ENCODE assay signal across 1 cellular context in genomic region chr17:58006924-58007780, GRCh38.
A peak's percentile ranks its signal among the peaks of the same experiment; 100 is the strongest.
TF ChIP-seq lines count a peak whose summit lies in the region.

A gene with protein sequence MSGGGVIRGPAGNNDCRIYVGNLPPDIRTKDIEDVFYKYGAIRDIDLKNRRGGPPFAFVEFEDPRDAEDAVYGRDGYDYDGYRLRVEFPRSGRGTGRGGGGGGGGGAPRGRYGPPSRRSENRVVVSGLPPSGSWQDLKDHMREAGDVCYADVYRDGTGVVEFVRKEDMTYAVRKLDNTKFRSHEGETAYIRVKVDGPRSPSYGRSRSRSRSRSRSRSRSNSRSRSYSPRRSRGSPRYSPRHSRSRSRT (minus strand): TSS chr17:58007246. CDS start chr17:58007137, 109 bp downstream.

TF ChIP-seq in HepG2, 621 proteins besides CTCF, POLR2A, EP300 and RAD21 (continued from another document and continues in another):
- TF ChIP-seq, protein P1, sequence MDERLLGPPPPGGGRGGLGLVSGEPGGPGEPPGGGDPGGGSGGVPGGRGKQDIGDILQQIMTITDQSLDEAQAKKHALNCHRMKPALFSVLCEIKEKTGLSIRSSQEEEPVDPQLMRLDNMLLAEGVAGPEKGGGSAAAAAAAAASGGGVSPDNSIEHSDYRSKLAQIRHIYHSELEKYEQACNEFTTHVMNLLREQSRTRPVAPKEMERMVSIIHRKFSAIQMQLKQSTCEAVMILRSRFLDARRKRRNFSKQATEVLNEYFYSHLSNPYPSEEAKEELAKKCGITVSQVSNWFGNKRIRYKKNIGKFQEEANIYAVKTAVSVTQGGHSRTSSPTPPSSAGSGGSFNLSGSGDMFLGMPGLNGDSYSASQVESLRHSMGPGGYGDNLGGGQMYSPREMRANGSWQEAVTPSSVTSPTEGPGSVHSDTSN (CRISPR knock-in tag; IDR thresholded peaks at IDR 0.05): no peak
- TF ChIP-seq ZBTB40 (IDR thresholded peaks at IDR 0.05): no peak
- TF ChIP-seq ZBTB40 (CRISPR knock-in tag; IDR thresholded peaks at IDR 0.05): peak; percentile 80
- TF ChIP-seq TCF12 (IDR thresholded peaks at IDR 0.05): no peak
- no peak; the same call in none of the 2 replicates for TF ChIP-seq TCF12 (CRISPR knock-in tag; IDR thresholded peaks at IDR 0.05)
- TF ChIP-seq WIZ (CRISPR knock-in tag; IDR thresholded peaks at IDR 0.05): peak; percentile 70
- TF ChIP-seq ZNF883 (CRISPR knock-in tag; IDR thresholded peaks at IDR 0.05; ENCODE audit: not compliant biosample characterization): peak; percentile 90
- peak; percentile 89; the same call in 1 of the 2 replicates for TF ChIP-seq STAT6 (CRISPR knock-in tag; IDR thresholded peaks at IDR 0.05; ENCODE audit: borderline replicate concordance)
- TF ChIP-seq ZNF33A (CRISPR knock-in tag; IDR thresholded peaks at IDR 0.05; ENCODE audit: borderline replicate concordance): 0 out of 2 replicates have a peak, but pooled peaks have one; percentile 96
- TF ChIP-seq ZNF343 (CRISPR knock-in tag; IDR thresholded peaks at IDR 0.05): no peak; the same call in 1 of the 2 replicates
- TF ChIP-seq ZNF709 (CRISPR knock-in tag; IDR thresholded peaks at IDR 0.05): peak; percentile 90; the same call in 1 of the 2 replicates
- peak; percentile 97 for TF ChIP-seq GMEB2 (CRISPR knock-in tag; IDR thresholded peaks at IDR 0.05; ENCODE audit: low read depth)
- TF ChIP-seq NFIB (CRISPR knock-in tag; IDR thresholded peaks at IDR 0.05; ENCODE audit: borderline replicate concordance): peak; percentile 91; the same call in 1 of the 2 replicates
- peak; percentile 59 for TF ChIP-seq NRL (CRISPR knock-in tag; IDR thresholded peaks at IDR 0.05; ENCODE audit: borderline replicate concordance)
- peak; percentile 21 for TF ChIP-seq PTBP1 (IDR thresholded peaks at IDR 0.05; ENCODE audit: low read depth, low read length, poor library complexity, severe bottlenecking)
- TF ChIP-seq RNF2 (conservative IDR thresholded peaks at IDR 0.05; ENCODE audit: low read depth): peak; percentile 99
- no peak for TF ChIP-seq CEBPB (IDR thresholded peaks at IDR 0.05; ENCODE audit: borderline replicate concordance, low read depth, low read length)
- TF ChIP-seq DNMT1 (CRISPR knock-in tag; IDR thresholded peaks at IDR 0.05): no peak
- peak; percentile 96; the same call in 1 of the 2 replicates for TF ChIP-seq ZNF556 (CRISPR knock-in tag; IDR thresholded peaks at IDR 0.05; ENCODE audit: borderline replicate concordance)
- TF ChIP-seq, protein P2, sequence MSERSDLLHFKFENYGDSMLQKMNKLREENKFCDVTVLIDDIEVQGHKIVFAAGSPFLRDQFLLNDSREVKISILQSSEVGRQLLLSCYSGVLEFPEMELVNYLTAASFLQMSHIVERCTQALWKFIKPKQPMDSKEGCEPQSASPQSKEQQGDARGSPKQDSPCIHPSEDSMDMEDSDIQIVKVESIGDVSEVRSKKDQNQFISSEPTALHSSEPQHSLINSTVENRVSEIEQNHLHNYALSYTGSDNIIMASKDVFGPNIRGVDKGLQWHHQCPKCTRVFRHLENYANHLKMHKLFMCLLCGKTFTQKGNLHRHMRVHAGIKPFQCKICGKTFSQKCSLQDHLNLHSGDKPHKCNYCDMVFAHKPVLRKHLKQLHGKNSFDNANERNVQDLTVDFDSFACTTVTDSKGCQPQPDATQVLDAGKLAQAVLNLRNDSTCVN (CRISPR knock-in tag; IDR thresholded peaks at IDR 0.05; ENCODE audit: borderline replicate concordance): peak; percentile 64
- peak; percentile 84 for TF ChIP-seq AHDC1 (CRISPR knock-in tag; IDR thresholded peaks at IDR 0.05; ENCODE audit: borderline replicate concordance)
- no peak for TF ChIP-seq ZNF326 (CRISPR knock-in tag; IDR thresholded peaks at IDR 0.05; ENCODE audit: borderline replicate concordance)
- TF ChIP-seq ZNF563 (CRISPR knock-in tag; IDR thresholded peaks at IDR 0.05): peak; percentile 89
- TF ChIP-seq KDM4B (CRISPR knock-in tag; IDR thresholded peaks at IDR 0.05): peak; percentile 36
